Comparison of ENCODE assay signal across 1 cellular context in genomic region chr4:186191266-186192067, GRCh38.
TF ChIP-seq lines count a peak whose summit lies in the region.

Gene CYP4V2, plus strand, starts transcription at chr4:186191567. Its CDS starts 257 bp downstream, at chr4:186191824.

TF ChIP-seq in WTC11, 78 proteins besides CTCF, POLR2A, EP300 and RAD21 (continued from another document):
- TF ChIP-seq STAT6 (CRISPR knock-in tag; conservative IDR thresholded peaks at IDR 0.05; ENCODE audit: low read depth) (no peak), NR2C2 (CRISPR knock-in tag; IDR thresholded peaks at IDR 0.05) (no peak), ZBTB21 (CRISPR knock-in tag; IDR thresholded peaks at IDR 0.05; ENCODE audit: borderline replicate concordance) (peak; percentile 66; the same call in 1 of the 2 replicates), PRDM15 (CRISPR knock-in tag; IDR thresholded peaks at IDR 0.05) (peak; percentile 24; the same call in 1 of the 2 replicates), IRF1 (CRISPR knock-in tag; IDR thresholded peaks at IDR 0.05) (no peak), KAT7 (CRISPR knock-in tag; IDR thresholded peaks at IDR 0.05; ENCODE audit: borderline replicate concordance) (peak; percentile 69; the same call in 1 of the 2 replicates), ZNF671 (CRISPR knock-in tag; IDR thresholded peaks at IDR 0.05) (no peak), ZNF425 (CRISPR knock-in tag; conservative IDR thresholded peaks at IDR 0.05) (no peak), PRRX2 (CRISPR knock-in tag; IDR thresholded peaks at IDR 0.05) (no peak)
